ENCODE assay signal across 9 cellular contexts in the genomic region with DNA sequence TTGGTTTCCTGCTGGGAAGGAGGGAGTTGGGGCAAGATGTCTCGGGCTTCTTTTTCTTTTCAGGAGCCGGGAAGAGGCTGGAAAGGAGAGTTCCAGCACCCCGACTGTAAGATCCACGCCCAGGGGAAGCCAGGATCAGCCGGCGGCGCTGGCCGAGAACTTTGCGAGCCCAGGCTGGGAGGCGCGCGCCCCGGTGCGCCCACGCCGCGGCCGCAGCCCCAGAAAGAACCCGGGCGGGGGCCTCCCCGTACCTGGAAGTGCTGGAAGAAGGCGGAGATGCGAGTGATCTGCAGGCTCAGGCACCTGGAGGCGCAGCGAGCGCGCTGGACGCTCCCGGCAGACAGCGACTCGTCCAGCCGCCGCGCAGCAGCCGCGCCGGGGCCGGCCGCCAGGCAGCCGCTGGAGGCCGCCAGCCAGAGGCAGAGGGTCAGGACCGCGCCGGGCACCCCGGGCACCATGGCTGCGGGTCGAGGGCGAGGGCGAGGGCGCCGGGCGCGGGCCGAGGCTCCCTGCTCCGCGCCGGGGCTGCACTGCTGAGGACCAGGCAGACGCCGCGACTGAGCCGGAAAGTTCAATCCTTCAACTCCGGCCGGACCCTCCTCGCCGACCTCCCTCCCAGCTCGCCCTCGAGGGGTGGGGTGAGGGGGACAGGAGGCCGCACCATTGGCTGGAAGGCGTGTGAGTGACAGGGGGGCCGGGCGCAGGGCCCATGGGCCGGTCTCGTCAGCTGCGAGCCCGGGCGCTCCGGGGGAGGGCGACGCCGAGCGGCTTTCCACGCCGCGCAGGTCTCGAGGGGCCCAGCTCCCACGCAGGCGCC. TPM values are rescaled to one million over a fixed set of nuclear protein-coding genes. Genes with fewer than 3 reads are reported as not detected.
DNase-seq lines count a peak whose midpoint lies in the region; ATAC-seq, FAIRE-seq and TF ChIP-seq lines count a peak whose summit lies in the region.
"Had no signal": no experiment of that assay in that cellular context is flagged by ENCODE, and none has a peak within 500 bp of the region (broad histone marks: within the 10 kb centered on the region; RNA-seq: fewer than 3 reads in every experiment).

A gene with protein sequence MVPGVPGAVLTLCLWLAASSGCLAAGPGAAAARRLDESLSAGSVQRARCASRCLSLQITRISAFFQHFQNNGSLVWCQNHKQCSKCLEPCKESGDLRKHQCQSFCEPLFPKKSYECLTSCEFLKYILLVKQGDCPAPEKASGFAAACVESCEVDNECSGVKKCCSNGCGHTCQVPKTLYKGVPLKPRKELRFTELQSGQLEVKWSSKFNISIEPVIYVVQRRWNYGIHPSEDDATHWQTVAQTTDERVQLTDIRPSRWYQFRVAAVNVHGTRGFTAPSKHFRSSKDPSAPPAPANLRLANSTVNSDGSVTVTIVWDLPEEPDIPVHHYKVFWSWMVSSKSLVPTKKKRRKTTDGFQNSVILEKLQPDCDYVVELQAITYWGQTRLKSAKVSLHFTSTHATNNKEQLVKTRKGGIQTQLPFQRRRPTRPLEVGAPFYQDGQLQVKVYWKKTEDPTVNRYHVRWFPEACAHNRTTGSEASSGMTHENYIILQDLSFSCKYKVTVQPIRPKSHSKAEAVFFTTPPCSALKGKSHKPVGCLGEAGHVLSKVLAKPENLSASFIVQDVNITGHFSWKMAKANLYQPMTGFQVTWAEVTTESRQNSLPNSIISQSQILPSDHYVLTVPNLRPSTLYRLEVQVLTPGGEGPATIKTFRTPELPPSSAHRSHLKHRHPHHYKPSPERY (minus strand): TSS at position 559 of the 817 bp plus-strand sequence. CDS start 101 bp downstream, at position 458.

- peak within 1 kb of the TSS; percentile 37 for H2AFZ ChIP-seq in endothelial cell of umbilical vein (ENCODE audit: low read depth, low read length)

- POLR2A ChIA-PET in Caco-2 (lab: Charles Lee) = no interaction called here
- POLR2A ChIA-PET in endothelial cell of umbilical vein (lab: Charles Lee) = no interaction called here
- POLR2A ChIA-PET in activated CD4-positive, alpha-beta memory T cell treated with anti-CD3 and anti-CD28 coated beads, Interleukin-2, amount 10 ng/mL, durations not matched to agents 7 days and 5 days (lab: Charles Lee) = no interaction called here

- no peaks in the 10 kb centered on the region for H3K36me3 ChIP-seq in Caco-2 (ENCODE audit: control insufficient read depth, insufficient read depth, low read length)
- H3K36me3 ChIP-seq in endothelial cell of umbilical vein (ENCODE audit: control insufficient read depth in 2 of 2, extremely low read depth in 1 of 2, insufficient read depth in 2 of 2, low read length in 2 of 2) = no peaks in the 10 kb centered on the region
- no peaks in the 10 kb centered on the region for H3K36me3 ChIP-seq in mucosa of rectum (ENCODE audit: control insufficient read depth in 2 of 2, insufficient read depth in 2 of 2, low read length in 2 of 2)

- H3K27me3 ChIP-seq in Caco-2 (replicated peaks; ENCODE audit: control insufficient read depth, insufficient read depth, low read length) = no peaks in the 10 kb centered on the region
- H3K27me3 ChIP-seq in endothelial cell of umbilical vein (ENCODE audit: control insufficient read depth in 2 of 2, insufficient read depth in 2 of 2, low read length in 2 of 2) = peaks cover 3 to 4% of the 10 kb centered on the region in 2 experiments
- H3K27me3 ChIP-seq in mucosa of rectum (ENCODE audit: control insufficient read depth in 2 of 2, insufficient read depth in 2 of 2, low read length in 2 of 2) = peaks cover 9 to 31% of the 10 kb centered on the region in 2 donors

- H3K27ac Mint-ChIP-seq in Caco-2 (ENCODE audit: unreplicated experiment) = no peak within 1 kb of the TSS
- no peak within 1 kb of the TSS for H3K27ac Mint-ChIP-seq in activated CD4-positive, alpha-beta memory T cell treated with anti-CD3 and anti-CD28 coated beads, Interleukin-2, amount 10 ng/mL, durations not matched to agents 7 days and 5 days

- CTCF ChIA-PET in Caco-2 (lab: Charles Lee) = no interaction called here
- CTCF ChIA-PET in endothelial cell of umbilical vein (lab: Charles Lee) = no interaction called here
- CTCF ChIA-PET in activated CD4-positive, alpha-beta memory T cell treated with anti-CD3 and anti-CD28 coated beads, Interleukin-2, amount 10 ng/mL, durations not matched to agents 7 days and 5 days (lab: Charles Lee) = no interaction called here

- ATAC-seq in HG02763 (IDR thresholded peaks at IDR 0.05; ENCODE audit: unreplicated experiment) = no peak

- H3K9me1 ChIP-seq in endothelial cell of umbilical vein (replicated peaks; ENCODE audit: control insufficient read depth, extremely low read depth, insufficient read depth, low read length) = no peaks in the 10 kb centered on the region

- H3K9me3 Mint-ChIP-seq in Caco-2 (ENCODE audit: unreplicated experiment) = no peaks in the 10 kb centered on the region
- H3K9me3 Mint-ChIP-seq in activated CD4-positive, alpha-beta memory T cell treated with anti-CD3 and anti-CD28 coated beads, Interleukin-2, amount 10 ng/mL, durations not matched to agents 7 days and 5 days = no peaks in the 10 kb centered on the region

- TF ChIP-seq CTCF in Caco-2 (IDR thresholded peaks at IDR 0.05; ENCODE audit: insufficient read depth in 1 of 2, low read depth in 1 of 2, low read length in 1 of 2, severe bottlenecking in 1 of 2, unreplicated experiment in 1 of 2) (no peak), endothelial cell of umbilical vein (IDR thresholded peaks at IDR 0.05; ENCODE audit: extremely low read depth in 1 of 2, insufficient read depth in 1 of 2, low read depth in 1 of 2, low read length in 2 of 2) (no peak)

- H3K4me2 ChIP-seq in endothelial cell of umbilical vein (ENCODE audit: insufficient read depth, low read length) = peak within 1 kb of the TSS; percentile 62

- no peaks in the 10 kb centered on the region for H3K4me1 Mint-ChIP-seq in Caco-2 (ENCODE audit: low read depth, unreplicated experiment)
- H3K4me1 Mint-ChIP-seq in activated CD4-positive, alpha-beta memory T cell treated with anti-CD3 and anti-CD28 coated beads, Interleukin-2, amount 10 ng/mL, durations not matched to agents 7 days and 5 days = no peaks in the 10 kb centered on the region

- dilution Hi-C loops in endothelial cell of umbilical vein (cut with MboI; ENCODE audit: extremely low pct_ligation_motif_present, low sequenced_read_pairs) = no loop called here

- no peaks in the 10 kb centered on the region for H3K36me3 Mint-ChIP-seq in Caco-2 (ENCODE audit: insufficient read depth, unreplicated experiment)
- no peaks in the 10 kb centered on the region for H3K36me3 Mint-ChIP-seq in activated CD4-positive, alpha-beta memory T cell treated with anti-CD3 and anti-CD28 coated beads, Interleukin-2, amount 10 ng/mL, durations not matched to agents 7 days and 5 days (ENCODE audit: low read depth)

- H3K4me1 ChIP-seq in Caco-2 = no peaks in the 10 kb centered on the region
- H3K4me1 ChIP-seq in endothelial cell of umbilical vein (ENCODE audit: control insufficient read depth, extremely low read depth, insufficient read depth, low read length) = peaks cover 4% of the 10 kb centered on the region
- peaks cover 0 to 5% of the 10 kb centered on the region in 2 donors for H3K4me1 ChIP-seq in mucosa of rectum (ENCODE audit: control insufficient read depth in 2 of 2, insufficient read depth in 2 of 2, low read length in 2 of 2)

- H3K79me2 ChIP-seq in endothelial cell of umbilical vein (ENCODE audit: control insufficient read depth, insufficient read depth, low read length) = no peaks in the 10 kb centered on the region

- H3K27ac ChIP-seq in endothelial cell of umbilical vein (ENCODE audit: insufficient read depth, low read depth, low read length) = no peak within 1 kb of the TSS
- no peak within 1 kb of the TSS for H3K27ac ChIP-seq in mucosa of rectum (ENCODE audit: low read depth in 2 of 2, low read length in 2 of 2)
- H3K27ac ChIP-seq: epithelial cell of prostate had no signal

- BruUV-seq in Caco-2 (replicated peaks; lab: Mats Ljungman, UMichigan) (no TSS peak), endothelial cell of umbilical vein (replicated peaks; lab: Mats Ljungman, UMichigan) (no TSS peak)

- intact Hi-C loops in Caco-2 (cut with micrococcal nuclease; ENCODE audit: unreplicated experiment) (no loop called here), endothelial cell of umbilical vein (cut with micrococcal nuclease) (loop anchor here (1.0 to 10.0 kb wide), 2 partner anchors 37 to 547 kb away; no protein-coding TSS in a partner anchor)

- peaks cover 7% of the 10 kb centered on the region for H3K27me3 Mint-ChIP-seq in Caco-2 (ENCODE audit: insufficient read depth, unreplicated experiment)
- peaks cover 28% of the 10 kb centered on the region for H3K27me3 Mint-ChIP-seq in activated CD4-positive, alpha-beta memory T cell treated with anti-CD3 and anti-CD28 coated beads, Interleukin-2, amount 10 ng/mL, durations not matched to agents 7 days and 5 days

- H4K20me1 ChIP-seq in endothelial cell of umbilical vein (replicated peaks; ENCODE audit: control insufficient read depth, extremely low read depth, insufficient read depth, low read length) = no peaks in the 10 kb centered on the region

- H3K4me3 Mint-ChIP-seq in Caco-2 (ENCODE audit: unreplicated experiment) = peak within 1 kb of the TSS; percentile 42
- no peak within 1 kb of the TSS for H3K4me3 Mint-ChIP-seq in activated CD4-positive, alpha-beta memory T cell treated with anti-CD3 and anti-CD28 coated beads, Interleukin-2, amount 10 ng/mL, durations not matched to agents 7 days and 5 days

- TF ChIP-seq POLR2A in endothelial cell of umbilical vein (IDR thresholded peaks at IDR 0.05; ENCODE audit: low read depth, low read length) = no peak

- no peak within 1 kb of the TSS for H3K9ac ChIP-seq in endothelial cell of umbilical vein (replicated peaks; ENCODE audit: extremely low read depth, insufficient read depth, low read length)
- no peak within 1 kb of the TSS for H3K9ac ChIP-seq in mucosa of rectum (ENCODE audit: low read depth in 1 of 2, low read length in 2 of 2)

- peak within 1 kb of the TSS; percentile 46 for H3K4me3 ChIP-seq in Caco-2 (ENCODE audit: low read depth, low read length)
- peak within 1 kb of the TSS; percentile 16 to 38 (median 36) for H3K4me3 ChIP-seq in endothelial cell of umbilical vein (replicated peaks in 1 of 3; ENCODE audit: insufficient read depth in 1 of 3, low read depth in 1 of 3, low read length in 3 of 3)
- peak within 1 kb of the TSS; percentile 20 to 30 for H3K4me3 ChIP-seq in mucosa of rectum (ENCODE audit: low read length in 2 of 2)

- DNase-seq in Caco-2 = peak; percentile 49 to 59
- peak; percentile 28 for DNase-seq in NCI-H510A treated with DMSO at 0.1 percent for 48 hours (lab: John Stamatoyannopoulos, UW)
- peak; percentile 52 for DNase-seq in endothelial cell of umbilical vein (ENCODE audit: low read depth, low spot score)
- no peak for DNase-seq in cerebellar nuclear complex (lab: John Stamatoyannopoulos, UW)
- DNase-seq in activated CD4-positive, alpha-beta memory T cell treated with anti-CD3 and anti-CD28 coated beads, Interleukin-2, amount 10 ng/mL, durations not matched to agents 7 days and 5 days = no peak
- no peak for DNase-seq in OCI-M2 (lab: John Stamatoyannopoulos, UW; ENCODE audit: unreplicated experiment)

- H3K9me3 ChIP-seq in Caco-2 (no peaks in the 10 kb centered on the region), endothelial cell of umbilical vein (replicated peaks; ENCODE audit: control insufficient read depth, insufficient read depth, low read length) (no peaks in the 10 kb centered on the region), mucosa of rectum (ENCODE audit: control insufficient read depth in 2 of 2, low read length in 2 of 2) (no peaks in the 10 kb centered on the region)

- peak; percentile 62 for FAIRE-seq in endothelial cell of umbilical vein (lab: Jason Lieb, UNC)

RNA-seq across cellular contexts. Expression of the gene that starts here (rescaled TPM):
- total RNA-seq in Caco-2 (2022) (0.81 and 0.91 TPM in 2 replicates), endothelial cell of umbilical vein (0.18 and 0.55 TPM in 2 replicates)
- polyA plus RNA-seq in endothelial cell of umbilical vein = 0.60 and 0.87 TPM in 2 replicates
- 0.59 and 0.87 TPM in 2 replicates for polyA plus RNA-seq in endothelial cell of umbilical vein (2011; cell fraction: cytosol; rRNA removed)
- polyA plus RNA-seq in endothelial cell of umbilical vein (2011; cell fraction: nucleus; rRNA removed) = 0.42 and 1.1 TPM in 2 replicates
- 0.50 and 1.2 TPM in 2 replicates for polyA plus RNA-seq in endothelial cell of umbilical vein (2012)
- polyA minus RNA-seq in endothelial cell of umbilical vein = 0.56 and 1.1 TPM in 2 replicates
- not detected for polyA minus RNA-seq in endothelial cell of umbilical vein (2011; cell fraction: cytosol; rRNA and poly(A)+ RNA removed)
- 0.67 and 1.6 TPM in 2 replicates for polyA minus RNA-seq in endothelial cell of umbilical vein (2011; cell fraction: nucleus; rRNA and poly(A)+ RNA removed)
- not detected for total RNA-seq in activated CD4-positive, alpha-beta memory T cell treated with anti-CD3 and anti-CD28 coated beads, Interleukin-2, amount 10 ng/mL, durations not matched to agents 7 days and 5 days

Comparison
In these comparisons a context has a peak if more than half of its experiments do, and no peak if none do; other contexts are left out.
1. Peak in DNase-seq and H3K4me3 ChIP-seq in Caco-2; RNA of the gene not detected or under 1 TPM.
2. DNase-seq: peak in NCI-H510A treated with DMSO at 0.1 percent for 48 hours (single experiment) and endothelial cell of umbilical vein (single experiment); none in cerebellar nuclear complex (0 of 2), activated CD4-positive, alpha-beta memory T cell treated with anti-CD3 and anti-CD28 coated beads, Interleukin-2, amount 10 ng/mL, durations not matched to agents 7 days and 5 days (single experiment) and OCI-M2 (single experiment).
3. Peak in every context shown above with its lines, with median percentiles within 50 percentile points of each other: H3K4me3 ChIP-seq.